In the genomic region with DNA sequence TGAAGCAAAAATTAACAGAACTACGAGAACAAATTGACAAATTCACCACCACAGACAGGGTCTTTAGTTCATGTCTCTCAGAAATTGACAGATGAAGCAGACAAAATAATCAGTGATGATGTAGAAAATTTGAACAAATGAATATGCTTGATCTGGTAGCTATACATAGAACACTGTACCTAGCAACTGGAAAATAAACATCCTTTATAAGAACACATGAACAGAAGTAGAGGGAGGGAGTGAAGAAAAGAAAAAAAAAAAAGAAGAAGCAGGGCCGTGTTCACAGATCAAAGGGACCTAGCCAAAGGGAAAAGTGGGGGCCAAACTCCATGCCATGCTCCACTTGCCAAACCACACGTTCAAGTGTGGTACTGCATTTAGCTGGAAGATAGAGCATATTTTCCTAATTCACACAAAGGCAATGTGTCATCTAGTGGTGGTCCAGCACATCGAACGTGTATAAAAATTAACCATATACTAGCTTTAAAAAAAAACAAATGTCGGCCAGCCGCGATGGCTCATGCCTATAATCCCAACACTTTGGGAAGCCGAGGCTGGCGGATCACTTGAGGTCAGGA, we compare ENCODE assay signal across 18 cellular contexts. TPM values are rescaled to one million over a fixed set of nuclear protein-coding genes. Genes with fewer than 3 reads are reported as not detected.
DNase-seq lines count a peak whose midpoint lies in the region; ATAC-seq and TF ChIP-seq lines count a peak whose summit lies in the region.
"Had no signal": no experiment of that assay in that cellular context is flagged by ENCODE, and none has a peak within 500 bp of the region (broad histone marks: within the 10 kb centered on the region; RNA-seq: fewer than 3 reads in every experiment).

No MANE protein-coding gene starts in this region.

- H3K9me3 ChIP-seq in stomach, result no peaks in the 10 kb centered on the region

- peak; percentile 44 for ATAC-seq in left ventricle myocardium superior
- no peak for ATAC-seq in left cardiac atrium
- ATAC-seq in HG03460 (IDR thresholded peaks at IDR 0.05; ENCODE audit: unreplicated experiment), result no peak
- no peak for ATAC-seq in HG02798 (IDR thresholded peaks at IDR 0.05; ENCODE audit: poor library complexity, unreplicated experiment)
- ATAC-seq: HCT116, HepG2, Panc1 had no signal

- no peak overlapping the region for H3K27ac ChIP-seq in stomach
- H3K27ac ChIP-seq: C4-2B had no signal

- no peak for TF ChIP-seq POLR2A in stomach (IDR thresholded peaks at IDR 0.05)

- TF ChIP-seq CTCF in stomach (IDR thresholded peaks at IDR 0.05), result no peak

- H3K27me3 ChIP-seq in stomach, result no peaks in the 10 kb centered on the region

- intact Hi-C loops in left ventricle myocardium superior (cut with micrococcal nuclease) (no loop called here), left cardiac atrium (cut with DNase I) (no loop called here), stomach (cut with DNase I; ENCODE audit: low total_unique reads) (no loop called here)

- DNase-seq in left ventricle myocardium superior (no peak), left cardiac atrium (no peak), RKO (ENCODE audit: low spot score) (peak; percentile 31), glomerular visceral epithelial cell (ENCODE audit: extremely low spot score) (peak; percentile 74), stomach (no peak), SW 1271 (lab: John Stamatoyannopoulos, UW) (no peak)
- DNase-seq: DMS153, NCI-H1105, NCI-H1694, NCI-H2227 treated with DMSO at 0.1 percent for 48 hours, NCI-H524, SHP77 treated with DMSO at 0.1 percent for 48 hours had no signal

- no peak for TF ChIP-seq EP300 in stomach (IDR thresholded peaks at IDR 0.05)

- H3K36me3 ChIP-seq in stomach, result no peaks in the 10 kb centered on the region

- no peaks in the 10 kb centered on the region for H3K4me1 ChIP-seq in stomach

- 67 to 79% (median 75%) methylated on average over 10 of the region's 10 CpGs for WGBS in stomach, 5 donors

- H3K4me3 ChIP-seq in stomach, result no peak overlapping the region

RNA-seq across cellular contexts. Expression of a gene that starts 5.6 kb away (rescaled TPM):
- total RNA-seq in left ventricle myocardium superior (27.6 TPM), left cardiac atrium (10 to 100 TPM; 25.7 to 33.8 TPM), stomach (100 to 1,000 TPM in 4 of 5 donors, 10 to 100 TPM in 1; 57.9 to 217 (median 173) TPM)
- 100 to 1,000 TPM in 1 of 3 donors, 10 to 100 TPM in 2; 17.7 to 155 (median 38.1) TPM for polyA plus RNA-seq in stomach

Comparison
In these comparisons a context has a peak if more than half of its experiments do, and no peak if none do; other contexts are left out.
1. DNase-seq: peak in RKO (single experiment) and glomerular visceral epithelial cell (single experiment); none in left ventricle myocardium superior (single experiment), left cardiac atrium (single experiment), stomach (single experiment) and SW 1271 (0 of 2).